Comparison of ENCODE assay signal across 8 cellular contexts in the genomic region with DNA sequence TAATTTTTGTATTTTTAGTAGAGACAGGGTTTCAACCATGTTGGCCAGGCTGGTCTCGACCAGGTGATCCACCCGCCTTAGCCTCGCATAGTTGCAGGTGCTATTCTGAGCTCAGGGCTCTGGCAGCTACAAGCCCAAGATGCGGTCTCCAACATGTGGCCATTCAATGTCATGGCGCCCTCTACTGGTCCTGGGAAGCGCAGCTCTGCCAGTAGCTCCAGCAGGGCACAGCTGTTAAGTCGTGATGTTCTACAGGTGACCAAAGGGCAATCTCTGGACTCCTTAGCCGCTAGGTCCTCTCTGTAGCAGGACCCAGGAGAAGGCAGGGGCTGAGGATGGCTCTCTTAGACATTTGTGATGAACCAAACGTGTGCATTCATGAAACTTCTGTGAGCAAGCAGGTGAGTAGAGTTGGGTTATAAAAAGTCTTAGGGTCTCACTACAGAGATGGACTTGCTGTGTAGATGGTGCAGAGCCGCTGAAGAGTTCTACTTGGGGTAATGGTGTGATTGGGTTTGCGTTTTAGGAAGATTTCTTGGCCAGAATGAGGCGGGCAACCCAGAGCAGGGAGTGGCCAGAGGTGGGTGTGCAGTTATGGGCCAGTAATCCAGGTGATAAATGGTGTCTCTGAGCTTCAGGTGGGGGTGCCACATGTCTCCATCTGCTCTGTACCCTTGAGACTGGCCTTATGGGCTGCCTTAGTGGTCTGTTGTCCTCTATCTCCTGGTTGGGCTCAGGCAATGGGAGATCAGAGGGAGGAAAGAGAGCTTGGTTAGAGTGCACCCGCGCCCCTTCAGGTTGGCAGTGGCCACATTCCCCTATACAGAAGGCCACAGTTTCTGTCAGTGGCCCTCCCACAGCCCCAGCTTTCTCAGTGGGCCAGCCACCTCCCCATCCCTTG. TPM values are rescaled to one million over a fixed set of nuclear protein-coding genes. Genes with fewer than 3 reads are reported as not detected.
DNase-seq lines count a peak whose midpoint lies in the region; ATAC-seq, FAIRE-seq and TF ChIP-seq lines count a peak whose summit lies in the region.

No MANE protein-coding gene starts in this region.

- no peaks in the 10 kb centered on the region for H3K36me3 ChIP-seq in lower lobe of right lung

- no peak overlapping the region for H3K27ac ChIP-seq in lower lobe of right lung

- intact Hi-C loops in lower lobe of right lung (cut with DNase I), result loop anchor here (5.0 kb wide), 1 partner anchor 195 kb away; no protein-coding TSS in a partner anchor

- peak; percentile 97 for TF ChIP-seq CTCF in AG09319 (IDR thresholded peaks at IDR 0.05; ENCODE audit: low read depth, low read length)
- TF ChIP-seq CTCF in choroid plexus epithelial cell (conservative IDR thresholded peaks at IDR 0.05; ENCODE audit: low read depth, low read length), result peak; percentile 98
- peak; percentile 86 for TF ChIP-seq CTCF in lower lobe of right lung (IDR thresholded peaks at IDR 0.05)

- FAIRE-seq in GM18507 (lab: Jason Lieb, UNC), result peak; percentile 41

- H3K9me3 ChIP-seq in lower lobe of right lung, result no peaks in the 10 kb centered on the region

- H3K27me3 ChIP-seq in lower lobe of right lung (ENCODE audit: low read depth), result no peaks in the 10 kb centered on the region

- DNase-seq in AG09319 (ENCODE audit: extremely low read depth, low read depth), result peak; percentile 39
- DNase-seq in GM18507 (ENCODE audit: extremely low spot score, insufficient read length, low read depth), result peak; percentile 38
- peak; percentile 87 for DNase-seq in NCI-H2196 (lab: John Stamatoyannopoulos, UW; ENCODE audit: unreplicated experiment)
- peak; percentile 65 for DNase-seq in activated CD4-positive, CD25-positive, alpha-beta regulatory T cell treated with anti-CD3 and anti-CD28 coated beads, Interleukin-2, amount 50 U/mL, for 72 hours
- peak; percentile 89 for DNase-seq in choroid plexus epithelial cell (ENCODE audit: low read depth)
- DNase-seq in lower lobe of right lung, result peak; percentile 83
- DNase-seq in stimulated activated CD8-positive, alpha-beta memory T cell treated with anti-CD3 and anti-CD28 coated beads, Interleukin-15, amount 100 ng/mL, for 1 hour (ENCODE audit: low read depth), result peak; percentile 29

- H3K4me3 ChIP-seq in choroid plexus epithelial cell (ENCODE audit: low read depth, low read length) (no peak overlapping the region), lower lobe of right lung (no peak overlapping the region)

- ATAC-seq in HG02981 (IDR thresholded peaks at IDR 0.05; ENCODE audit: unreplicated experiment) (peak; percentile 89), lower lobe of right lung (peak; percentile 88 to 94)

- no peaks in the 10 kb centered on the region for H3K4me1 ChIP-seq in lower lobe of right lung

RNA-seq across cellular contexts. Expression of a gene that starts 31.0 kb away (rescaled TPM):
- not detected for total RNA-seq in lower lobe of right lung

RNA-seq across cellular contexts. Expression of a gene that starts 35.8 kb away (rescaled TPM):
- total RNA-seq in lower lobe of right lung, result not detected

Comparison
In these comparisons a context has a peak if more than half of its experiments do, and no peak if none do; other contexts are left out.
1. DNase-seq: peak in every context shown above with its lines; median percentile 89 in choroid plexus epithelial cell; 87 in NCI-H2196; 83 in lower lobe of right lung; 65 in activated CD4-positive, CD25-positive, alpha-beta regulatory T cell treated with anti-CD3 and anti-CD28 coated beads, Interleukin-2, amount 50 U/mL, for 72 hours; 39 in AG09319; 38 in GM18507; 29 in stimulated activated CD8-positive, alpha-beta memory T cell treated with anti-CD3 and anti-CD28 coated beads, Interleukin-15, amount 100 ng/mL, for 1 hour.